ENCODE assay signal across 8 cellular contexts in genomic region chr12:31118347-31118830, GRCh38. TPM values are rescaled to one million over a fixed set of nuclear protein-coding genes. Genes with fewer than 3 reads are reported as not detected.
DNase-seq lines count a peak whose midpoint lies in the region; ATAC-seq and TF ChIP-seq lines count a peak whose summit lies in the region.

No MANE protein-coding gene starts in this region.

- H3K36me3 ChIP-seq in KOPT-K1 (ENCODE audit: insufficient read depth, low read length) (no peaks in the 10 kb centered on the region), iPS-18a (ENCODE audit: control insufficient read depth, low read depth, low read length) (no peaks in the 10 kb centered on the region), stomach (no peaks in the 10 kb centered on the region)

- DNase-seq in DMS53 treated with DMSO at 0.1 percent for 48 hours (lab: John Stamatoyannopoulos, UW; ENCODE audit: unreplicated experiment) (peak; percentile 45), stomach (no peak), GM20000 (ENCODE audit: low spot score) (no peak), germinal center (ENCODE audit: low spot score) (no peak)
- DNase-seq in activated CD8-positive, alpha-beta memory T cell treated with anti-CD3 and anti-CD28 coated beads, Interleukin-2, amount 50 U/mL, for 4 hours, result peak; percentile 46

- no peak for TF ChIP-seq CTCF in stomach (IDR thresholded peaks at IDR 0.05)
- no peak for TF ChIP-seq CTCF in GM20000 (IDR thresholded peaks at IDR 0.05; ENCODE audit: extremely low read depth, missing control alignments)

- TF ChIP-seq EP300 in stomach (IDR thresholded peaks at IDR 0.05), result no peak

- H3K27me3 ChIP-seq in iPS-18a (ENCODE audit: control insufficient read depth, insufficient read depth, low read length), result peaks cover 40% of the 10 kb centered on the region
- H3K27me3 ChIP-seq in stomach, result peaks cover 0 to 38% (median 22%) of the 10 kb centered on the region in 3 donors

- H3K27ac ChIP-seq in KOPT-K1 (ENCODE audit: low read depth, low read length, poor library complexity, severe bottlenecking), result peak overlapping the region; percentile 30
- H3K27ac ChIP-seq in iPS-18a (ENCODE audit: low read length), result no peak overlapping the region
- H3K27ac ChIP-seq in stomach, result no peak overlapping the region

- intact Hi-C loops in stomach (cut with DNase I; ENCODE audit: low total_unique reads), result no loop called here

- WGBS in stomach, 5 donors, result 6 to 51% (median 25%) methylated on average over 9 to 26 of the region's 26 CpGs

- TF ChIP-seq POLR2A in stomach (IDR thresholded peaks at IDR 0.05), result no peak

- no peak for ATAC-seq in GM18868 (IDR thresholded peaks at IDR 0.05; ENCODE audit: unreplicated experiment)

- H3K9me3 ChIP-seq in KOPT-K1 (ENCODE audit: insufficient read depth, low read length, poor library complexity, severe bottlenecking) (no peaks in the 10 kb centered on the region), iPS-18a (ENCODE audit: control insufficient read depth, low read depth, low read length) (no peaks in the 10 kb centered on the region), stomach (no peaks in the 10 kb centered on the region)

- H3K4me3 ChIP-seq in iPS-18a (ENCODE audit: low read length) (peak overlapping the region; percentile 68), stomach (peak overlapping the region; percentile 28 to 55 (median 40))

- no peak overlapping the region for H3K9ac ChIP-seq in iPS-18a (ENCODE audit: low read length)

- H3K4me1 ChIP-seq in iPS-18a (ENCODE audit: control insufficient read depth, low read depth, low read length), result peaks cover 4% of the 10 kb centered on the region
- peaks cover 15 to 40% (median 31%) of the 10 kb centered on the region in 4 donors for H3K4me1 ChIP-seq in stomach

RNA-seq across cellular contexts. Expression of gene DDX11, which starts 44.7 kb away (rescaled TPM):
- 100 to 1,000 TPM in 1 of 5 donors, 10 to 100 TPM in 4; 17.3 to 104 (median 38.3) TPM for total RNA-seq in stomach
- 10 to 100 TPM in 2 of 3 donors, 1 to 10 TPM in 1; 9.1 to 15.3 (median 12.2) TPM for polyA plus RNA-seq in stomach

Comparison
In these comparisons a context has a peak if more than half of its experiments do, and no peak if none do; other contexts are left out.
1. DNase-seq: peak in DMS53 treated with DMSO at 0.1 percent for 48 hours (single experiment) and activated CD8-positive, alpha-beta memory T cell treated with anti-CD3 and anti-CD28 coated beads, Interleukin-2, amount 50 U/mL, for 4 hours (single experiment); none in stomach (single experiment), GM20000 (single experiment) and germinal center (single experiment).